In the genomic region with DNA sequence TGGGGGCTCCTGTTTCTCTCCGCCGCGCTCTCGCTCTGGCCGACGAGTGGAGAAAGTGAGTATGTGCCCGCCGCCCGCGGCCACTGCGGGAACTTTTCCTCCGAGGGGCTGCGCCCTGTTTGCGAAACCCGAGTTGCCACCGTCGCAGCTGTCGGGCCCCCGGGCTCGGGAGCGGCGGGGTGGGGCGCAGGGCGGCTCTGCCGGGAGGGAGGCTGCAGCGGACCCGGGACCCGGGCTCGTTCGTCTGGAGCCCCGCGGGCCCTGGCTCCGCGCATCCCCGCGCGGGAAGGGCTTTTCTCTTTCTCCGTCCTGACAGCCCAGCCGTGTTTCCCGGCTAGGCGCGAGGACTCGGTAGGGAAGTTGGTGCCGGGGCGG, we compare ENCODE assay signal across 8 cellular contexts. TPM values are rescaled to one million over a fixed set of nuclear protein-coding genes. Genes with fewer than 3 reads are reported as not detected.
DNase-seq lines count a peak whose midpoint lies in the region; ATAC-seq and TF ChIP-seq lines count a peak whose summit lies in the region.

No MANE protein-coding gene starts in this region.

- H3K79me2 ChIP-seq in OCI-LY3 (ENCODE audit: low read length), result peaks cover 31% of the 10 kb centered on the region

- intact Hi-C loops in Right ventricle myocardium superior (cut with DNase I) (loop anchor here (5.0 to 10.0 kb wide), 2 partner anchors 218 to 405 kb away; no protein-coding TSS in a partner anchor), prostate gland (cut with DNase I) (loop anchor here (5.0 to 10.0 kb wide), 3 partner anchors 102 to 205 kb away; no protein-coding TSS in a partner anchor)

- 0% methylated on average over 44 of the region's 45 CpGs for WGBS in prostate gland

- H3K27ac Mint-ChIP-seq in activated naive CD4-positive, alpha-beta T cell treated with anti-CD3 and anti-CD28 coated beads, Interleukin-2, amount 10 ng/mL, durations not matched to agents 7 days and 5 days, result peak overlapping the region; percentile 81

- peak overlapping the region; percentile 68 for H3K4me2 ChIP-seq in OCI-LY3 (ENCODE audit: low read length)

- H4K20me1 ChIP-seq in OCI-LY3 (ENCODE audit: insufficient read depth, low read length), result peaks cover 17% of the 10 kb centered on the region; the same call in 1 of the 2 replicates

- H3K9ac ChIP-seq in ES-I3 (ENCODE audit: low read depth, low read length) (peak overlapping the region; percentile 98), OCI-LY3 (ENCODE audit: low read length) (peak overlapping the region; percentile 76; the same call in 1 of the 2 replicates)

- no peak for TF ChIP-seq POLR2A in prostate gland (IDR thresholded peaks at IDR 0.05)

- DNase-seq in activated naive CD4-positive, alpha-beta T cell treated with anti-CD3 and anti-CD28 coated beads, Interleukin-2, amount 10 ng/mL, durations not matched to agents 7 days and 5 days, result peak; percentile 64
- DNase-seq in Right ventricle myocardium superior (peak; percentile 73), prostate gland (ENCODE audit: low spot score) (no peak), hippocampal formation (lab: John Stamatoyannopoulos, UW) (no peak)

- peaks cover 31% of the 10 kb centered on the region for H3K27me3 Mint-ChIP-seq in activated naive CD4-positive, alpha-beta T cell treated with anti-CD3 and anti-CD28 coated beads, Interleukin-2, amount 10 ng/mL, durations not matched to agents 7 days and 5 days

- H3K4me3 Mint-ChIP-seq in activated naive CD4-positive, alpha-beta T cell treated with anti-CD3 and anti-CD28 coated beads, Interleukin-2, amount 10 ng/mL, durations not matched to agents 7 days and 5 days, result peak overlapping the region; percentile 85

- H3K9me3 ChIP-seq in ES-I3 (ENCODE audit: control insufficient read depth, insufficient read depth, low read length) (no peaks in the 10 kb centered on the region), OCI-LY3 (ENCODE audit: insufficient read depth, low read length) (no peaks in the 10 kb centered on the region), prostate gland (no peaks in the 10 kb centered on the region)

- H3K4me1 ChIP-seq in ES-I3 (ENCODE audit: insufficient read depth, low read length) (peaks cover 20% of the 10 kb centered on the region; the same call in 1 of the 2 replicates), OCI-LY3 (ENCODE audit: low read length) (peaks cover 11% of the 10 kb centered on the region), prostate gland (replicated peaks) (peaks cover 5% of the 10 kb centered on the region)

- CTCF ChIA-PET in activated naive CD4-positive, alpha-beta T cell treated with anti-CD3 and anti-CD28 coated beads, Interleukin-2, amount 10 ng/mL, durations not matched to agents 7 days and 5 days (lab: Charles Lee), result interaction anchor here (1.2 kb wide), 1 partner anchor 130 kb away, joined by 3 read pairs; no protein-coding TSS in a partner anchor

- TF ChIP-seq CTCF in OCI-LY3 (IDR thresholded peaks at IDR 0.05; ENCODE audit: low read depth, low read length), result no peak
- TF ChIP-seq CTCF in prostate gland (IDR thresholded peaks at IDR 0.05), result peak in 2 of 4 experiments; percentile 31 to 36

- H3K27me3 ChIP-seq in OCI-LY3 (ENCODE audit: low read depth, low read length), result peaks cover 16% of the 10 kb centered on the region
- H3K27me3 ChIP-seq in prostate gland (replicated peaks; ENCODE audit: insufficient read depth), result no peaks in the 10 kb centered on the region

- no peaks in the 10 kb centered on the region for H3K36me3 ChIP-seq in ES-I3 (ENCODE audit: insufficient read depth, low read length)
- H3K36me3 ChIP-seq in OCI-LY3 (replicated peaks; ENCODE audit: low read depth, low read length), result no peaks in the 10 kb centered on the region
- no peaks in the 10 kb centered on the region for H3K36me3 ChIP-seq in prostate gland

- no peak overlapping the region for H2AFZ ChIP-seq in OCI-LY3 (ENCODE audit: low read depth, low read length)

- no peaks in the 10 kb centered on the region for H3K36me3 Mint-ChIP-seq in activated naive CD4-positive, alpha-beta T cell treated with anti-CD3 and anti-CD28 coated beads, Interleukin-2, amount 10 ng/mL, durations not matched to agents 7 days and 5 days

- H3K4me3 ChIP-seq in OCI-LY3 (ENCODE audit: low read length) (peak overlapping the region; percentile 83), prostate gland (peak overlapping the region; percentile 93 to 98)

- H3K27ac ChIP-seq in OCI-LY3 (ENCODE audit: low read length) (no peak overlapping the region), prostate gland (peak overlapping the region; percentile 94 to 97)

- H3K9me3 Mint-ChIP-seq in activated naive CD4-positive, alpha-beta T cell treated with anti-CD3 and anti-CD28 coated beads, Interleukin-2, amount 10 ng/mL, durations not matched to agents 7 days and 5 days, result no peaks in the 10 kb centered on the region

- peaks cover 45% of the 10 kb centered on the region for H3K4me1 Mint-ChIP-seq in activated naive CD4-positive, alpha-beta T cell treated with anti-CD3 and anti-CD28 coated beads, Interleukin-2, amount 10 ng/mL, durations not matched to agents 7 days and 5 days

- peak; percentile 8 for ATAC-seq in Right ventricle myocardium superior (ENCODE audit: poor library complexity)
- no peak for ATAC-seq in HG02763 (IDR thresholded peaks at IDR 0.05; ENCODE audit: unreplicated experiment)
- no peak for ATAC-seq in GM21528 (IDR thresholded peaks at IDR 0.05; ENCODE audit: low FRiP score, unreplicated experiment)

RNA-seq across cellular contexts. Expression of a gene that starts 1.3 kb away (rescaled TPM):
- total RNA-seq in Right ventricle myocardium superior (31.4 TPM), prostate gland (100 to 1,000 TPM; 190 to 216 TPM)

Comparison
In these comparisons a context has a peak if more than half of its experiments do, and no peak if none do; other contexts are left out.
1. DNase-seq: peak in activated naive CD4-positive, alpha-beta T cell treated with anti-CD3 and anti-CD28 coated beads, Interleukin-2, amount 10 ng/mL, durations not matched to agents 7 days and 5 days (single experiment) and Right ventricle myocardium superior (single experiment); none in prostate gland (single experiment) and hippocampal formation (0 of 2).